Comparison of ENCODE assay signal across 1 cellular context in genomic region chr4:169933531-169933930, GRCh38.
TF ChIP-seq lines count a peak whose summit lies in the region.

No MANE protein-coding gene starts in this region.

TF ChIP-seq in K562, 482 proteins besides CTCF, POLR2A, EP300 and RAD21 (continued from another document):
- TF ChIP-seq GTF2B (IDR thresholded peaks at IDR 0.05; ENCODE audit: extremely low read depth, insufficient read length) = no peak
- TF ChIP-seq MAFG (tag; conservative IDR thresholded peaks at IDR 0.05) = peak; percentile 68
- TF ChIP-seq ZNF316 (IDR thresholded peaks at IDR 0.05) = peak; percentile 39
- no peak for TF ChIP-seq ZNF124 (CRISPR knock-in tag; IDR thresholded peaks at IDR 0.05)
